8 cellular contexts compared by ENCODE assay signal in genomic region chr11:6480299-6480914, GRCh38. TPM values are rescaled to one million over a fixed set of nuclear protein-coding genes. Genes with fewer than 3 reads are reported as not detected.
A peak's percentile ranks its signal among the peaks of the same experiment; 100 is the strongest.
DNase-seq lines count a peak whose midpoint lies in the region; ATAC-seq and TF ChIP-seq lines count a peak whose summit lies in the region.

No MANE protein-coding gene starts in this region.

- H3K36me3 ChIP-seq in WERI-Rb-1 = peaks cover 48% of the 10 kb centered on the region

- no peaks in the 10 kb centered on the region for H3K9me3 ChIP-seq in WERI-Rb-1 (ENCODE audit: severe bottlenecking)

- H3K27me3 ChIP-seq in WERI-Rb-1 (ENCODE audit: insufficient read depth, low read depth, severe bottlenecking) (no peaks in the 10 kb centered on the region), foreskin keratinocyte (no peaks in the 10 kb centered on the region)

- TF ChIP-seq CTCF in GM12865 (IDR thresholded peaks at IDR 0.05; ENCODE audit: insufficient read depth, low read depth, low read length, missing control alignments) (no peak), WERI-Rb-1 (IDR thresholded peaks at IDR 0.05; ENCODE audit: low read depth, low read length) (no peak), foreskin keratinocyte (conservative IDR thresholded peaks at IDR 0.05) (no peak), omental fat pad (IDR thresholded peaks at IDR 0.05) (no peak)

- no peak for ATAC-seq in foreskin keratinocyte
- no peak for ATAC-seq in GM19397 (IDR thresholded peaks at IDR 0.05; ENCODE audit: unreplicated experiment)
- no peak for ATAC-seq in omental fat pad (ENCODE audit: low FRiP score)

- peak overlapping the region; percentile 76 for H3K4me3 ChIP-seq in GM12865 (ENCODE audit: low read depth, low read length)
- peak overlapping the region; percentile 88 for H3K4me3 ChIP-seq in WERI-Rb-1 (ENCODE audit: low read depth, low read length)
- peak overlapping the region; percentile 80 for H3K4me3 ChIP-seq in skeletal muscle cell (ENCODE audit: low read depth, low read length)

- DNase-seq in GM12865 (ENCODE audit: low read depth) (no peak), WERI-Rb-1 (no peak), foreskin keratinocyte (no peak), skeletal muscle cell (ENCODE audit: low read depth) (no peak), kidney glomerular epithelial cell (lab: John Stamatoyannopoulos, UW) (no peak), omental fat pad (ENCODE audit: low spot score) (no peak)
- no peak for DNase-seq in stimulated activated CD4-positive, alpha-beta T cell treated with anti-CD3 and anti-CD28 coated beads, Interleukin-12 subunit alpha, Interleukin-12 subunit beta, amount 100 ng/mL, for 4 hours

- peak overlapping the region; percentile 76 for H3K27ac ChIP-seq in WERI-Rb-1
- peak overlapping the region; percentile 94 for H3K27ac ChIP-seq in foreskin keratinocyte

- peaks cover 7% of the 10 kb centered on the region for H3K4me1 ChIP-seq in foreskin keratinocyte

RNA-seq across cellular contexts. Expression of gene ARFIP2, which starts 0.7 kb away (rescaled TPM):
- total RNA-seq in foreskin keratinocyte = 53.0 and 59.4 TPM in 2 replicates
- polyA plus RNA-seq in foreskin keratinocyte = 53.7 and 60.4 TPM in 2 replicates
- total RNA-seq in omental fat pad = 10 to 100 TPM; 51.3 to 63.3 (median 54.1) TPM

RNA-seq across cellular contexts. Expression of gene TIMM10B, which starts 0.9 kb away (rescaled TPM):
- total RNA-seq in foreskin keratinocyte (32.4 and 33.2 TPM in 2 replicates), omental fat pad (10 to 100 TPM; 42.7 to 60.6 (median 47.8) TPM)
- polyA plus RNA-seq in foreskin keratinocyte = 31.2 and 33.0 TPM in 2 replicates

RNA-seq across cellular contexts. Expression of gene TRIM3, which starts 6.7 kb away (rescaled TPM):
- 14.7 and 15.4 TPM in 2 replicates for total RNA-seq in foreskin keratinocyte
- polyA plus RNA-seq in foreskin keratinocyte = 11.3 and 13.8 TPM in 2 replicates
- 10 to 100 TPM; 16.9 to 27.4 (median 22.1) TPM for total RNA-seq in omental fat pad

RNA-seq across cellular contexts. Expression of gene DNHD1, which starts 16.7 kb away (rescaled TPM):
- 2.0 and 2.2 TPM in 2 replicates for total RNA-seq in foreskin keratinocyte
- polyA plus RNA-seq in foreskin keratinocyte = 0.91 and 0.92 TPM in 2 replicates
- 10 to 100 TPM; 11.7 to 20.5 (median 16.6) TPM for total RNA-seq in omental fat pad

RNA-seq across cellular contexts. Expression of gene HPX, which starts 39.6 kb away (rescaled TPM):
- total RNA-seq in foreskin keratinocyte (0.14 and 0.24 TPM in 2 replicates), omental fat pad (1 to 10 TPM; 1.7 to 2.5 (median 2.0) TPM)
- 0.10 and 0.38 TPM in 2 replicates for polyA plus RNA-seq in foreskin keratinocyte
